In genomic region chr10:75926763-75927162, GRCh38 we compare ENCODE assay signal across 18 cellular contexts.
DNase-seq lines count a peak whose midpoint lies in the region; ATAC-seq, FAIRE-seq and TF ChIP-seq lines count a peak whose summit lies in the region.
"Had no signal": no experiment of that assay in that cellular context is flagged by ENCODE, and none has a peak within 500 bp of the region (broad histone marks: within the 10 kb centered on the region; RNA-seq: fewer than 3 reads in every experiment).

No MANE protein-coding gene starts in this region.

- DNase-seq in AG08396 (ENCODE audit: low spot score) (peak; percentile 48), IMR-90 (peak; percentile 19), K562 (ENCODE audit: extremely low read depth in 1 of 4, low spot score in 3 of 4) (peak in 3 of 4 experiments; percentile 18 to 51 (median 35)), lung (ENCODE audit: low spot score) (peak; percentile 37), KBM-7 (no peak), H7 (no peak)
- DNase-seq in stimulated activated CD8-positive, alpha-beta memory T cell treated with anti-CD3 and anti-CD28 coated beads, Interleukin-4, amount 100 ng/mL, for 48 hours = no peak
- DNase-seq: activated T-cell treated with anti-CD3 and anti-CD28 coated beads, Interleukin-2, amount 50 U/mL, for 1 hour; DMS79; MM.1S; stimulated activated CD4-positive, alpha-beta T cell treated with anti-CD3 and anti-CD28 coated beads, Interleukin-2, amount 100 ng/mL, for 48 hours had no signal

- no peak overlapping the region for H3K18ac ChIP-seq in IMR-90 (ENCODE audit: low read depth, low read length)

- no peak for TF ChIP-seq RAD21 in IMR-90 (IDR thresholded peaks at IDR 0.05; ENCODE audit: low read length)
- peak; percentile 59 to 67 for TF ChIP-seq RAD21 in K562 (CRISPR knock-in tag; conservative IDR thresholded peaks at IDR 0.05 in 1 of 2, IDR thresholded peaks at IDR 0.05 in 1 of 2)

- no peak overlapping the region for H4K8ac ChIP-seq in IMR-90 (ENCODE audit: low read depth in 2 of 2, low read length in 2 of 2)

- no CpG with 5 or more reads among the region's 4 CpGs for WGBS in IMR-90 (ENCODE audit: extremely low coverage in 2 of 2, insufficient read length in 1 of 2), 2 experiments
- WGBS in K562 (ENCODE audit: insufficient coverage, low coverage, missing lambda C conversion rate) = 0% methylated on average over 4 of the region's 4 CpGs
- WGBS in lung, 2 donors = 90 to 96% methylated on average over 4 of the region's 4 CpGs

- no peak overlapping the region for H4K91ac ChIP-seq in IMR-90 (ENCODE audit: insufficient read depth, low read depth, low read length)

- H3K9me3 ChIP-seq in IMR-90 (ENCODE audit: control insufficient read depth, insufficient read depth, low read length) (no peaks in the 10 kb centered on the region), K562 (replicated peaks; ENCODE audit: control insufficient read depth, insufficient read depth, low read depth, low read length) (no peaks in the 10 kb centered on the region), lung (ENCODE audit: control insufficient read depth in 2 of 2, insufficient read depth in 1 of 2, low read length in 1 of 2) (no peaks in the 10 kb centered on the region)
- H3K9me3 ChIP-seq: esophagus muscularis mucosa, prostate gland had no signal

- no peak overlapping the region for H2BK5ac ChIP-seq in IMR-90 (ENCODE audit: low read depth, low read length, poor library complexity, severe bottlenecking)

- no peaks in the 10 kb centered on the region for H3K36me3 ChIP-seq in IMR-90 (ENCODE audit: control insufficient read depth, insufficient read depth, low read length)
- H3K36me3 ChIP-seq in K562 (ENCODE audit: control insufficient read depth, insufficient read depth, low read length) = no peaks in the 10 kb centered on the region
- no peaks in the 10 kb centered on the region for H3K36me3 ChIP-seq in lung (ENCODE audit: control insufficient read depth in 2 of 2, insufficient read depth in 2 of 2, low read length in 2 of 2)
- no peaks in the 10 kb centered on the region for H3K36me3 ChIP-seq in H7 (replicated peaks; ENCODE audit: control insufficient read depth, insufficient read depth, low read length)
- H3K36me3 ChIP-seq: esophagus muscularis mucosa, prostate gland had no signal

- TF ChIP-seq EP300 in K562 (IDR thresholded peaks at IDR 0.05; ENCODE audit: low read length) = no peak

- ATAC-seq in IMR-90 (ENCODE audit: low read depth) (peak; percentile 63), K562 (peak; percentile 94), lung (ENCODE audit: insufficient read depth, low FRiP score) (no peak), GM21447 (IDR thresholded peaks at IDR 0.05; ENCODE audit: unreplicated experiment) (no peak)
- ATAC-seq: stimulated activated effector memory CD8-positive, alpha-beta T cell treated with anti-CD3 and anti-CD28 coated beads, Interleukin-12 subunit alpha, Interleukin-12 subunit beta, amount 100 ng/mL, for 72 hours had no signal

- H3K27me3 ChIP-seq in IMR-90 (ENCODE audit: control insufficient read depth, insufficient read depth, low read length) (peaks cover 10% of the 10 kb centered on the region), K562 (ENCODE audit: control insufficient read depth in 2 of 2, insufficient read depth in 2 of 2, low read length in 2 of 2) (peaks cover 0 to 4% of the 10 kb centered on the region in 2 experiments; a peak in 1 of 5 replicates), lung (ENCODE audit: control insufficient read depth, insufficient read depth) (no peaks in the 10 kb centered on the region), H7 (ENCODE audit: control insufficient read depth, insufficient read depth, low read length) (no peaks in the 10 kb centered on the region; the same call in 1 of the 2 replicates)
- H3K27me3 ChIP-seq: esophagus muscularis mucosa had no signal

- POLR2A ChIA-PET in IMR-90 (lab: Charles Lee; ENCODE audit: unreplicated experiment) = no interaction called here
- POLR2A ChIA-PET in K562 (lab: Yijun Ruan, JAX) = interaction anchor here (0.6 to 0.7 kb wide), 2 partner anchors 15 to 304 kb away, joined by 3 read pairs; no protein-coding TSS in a partner anchor

- no peak overlapping the region for H2BK120ac ChIP-seq in IMR-90 (ENCODE audit: low read depth, low read length)

- no peak overlapping the region for H2AK9ac ChIP-seq in IMR-90 (replicated peaks; ENCODE audit: low read depth, low read length, poor library complexity)

- H3K9ac ChIP-seq in IMR-90 (ENCODE audit: low read depth, low read length) = no peak overlapping the region
- H3K9ac ChIP-seq in K562 (ENCODE audit: insufficient read depth in 1 of 2, low read depth in 2 of 2, low read length in 2 of 2) = no peak overlapping the region

- H2AFZ ChIP-seq in IMR-90 (replicated peaks; ENCODE audit: low read length, poor library complexity) (no peak overlapping the region), K562 (ENCODE audit: low read depth, low read length) (no peak overlapping the region)

- FAIRE-seq in K562 (lab: Jason Lieb, UNC) = peak; percentile 44
- FAIRE-seq: colon, GM12891, urothelium cell line had no signal

- no peak overlapping the region for H3K27ac ChIP-seq in IMR-90 (ENCODE audit: insufficient read depth, low read length)
- no peak overlapping the region for H3K27ac ChIP-seq in K562 (ENCODE audit: extremely low read depth, low read depth, low read length)
- no peak overlapping the region for H3K27ac ChIP-seq in lung (ENCODE audit: low read depth in 1 of 2, low read length in 1 of 2)
- H3K27ac ChIP-seq: esophagus muscularis mucosa, prostate gland had no signal

- no peak overlapping the region for H3K23ac ChIP-seq in IMR-90 (ENCODE audit: low read depth, low read length)

- no peak overlapping the region for H2BK15ac ChIP-seq in IMR-90 (ENCODE audit: low read depth, low read length)

- H3K4me1 ChIP-seq in IMR-90 (ENCODE audit: control insufficient read depth, insufficient read depth, low read length) (no peaks in the 10 kb centered on the region), K562 (replicated peaks in 1 of 2; ENCODE audit: control insufficient read depth in 2 of 2, insufficient read depth in 2 of 2, low read length in 2 of 2) (no peaks in the 10 kb centered on the region), lung (ENCODE audit: control insufficient read depth in 2 of 2, insufficient read depth in 2 of 2, low read length in 2 of 2) (peaks cover 0 to 7% of the 10 kb centered on the region in 2 donors)
- H3K4me1 ChIP-seq: prostate gland had no signal

- no peak overlapping the region for H4K5ac ChIP-seq in IMR-90 (ENCODE audit: low read depth, low read length)

- intact Hi-C loops in IMR-90 (cut with micrococcal nuclease) (loop anchor here (10.0 kb wide), 1 partner anchor 618 kb away; no protein-coding TSS in a partner anchor), K562 (cut with micrococcal nuclease) (loop anchor here (10.0 kb wide), 1 partner anchor 522 kb away; the partner anchor contains the start of gene ZNF503)

- no peaks in the 10 kb centered on the region for H3K79me1 ChIP-seq in IMR-90 (ENCODE audit: low read depth in 1 of 2, low read length in 2 of 2)

- no peaks in the 10 kb centered on the region for H3K79me2 ChIP-seq in K562 (ENCODE audit: control insufficient read depth, insufficient read depth, low read length)

- no peak overlapping the region for H3K14ac ChIP-seq in IMR-90 (replicated peaks; ENCODE audit: low read depth, low read length)

- H4K20me1 ChIP-seq in IMR-90 (ENCODE audit: insufficient read depth, low read length) (no peaks in the 10 kb centered on the region), K562 (replicated peaks; ENCODE audit: control insufficient read depth, insufficient read depth, low read length) (no peaks in the 10 kb centered on the region)

- H3K4me2 ChIP-seq in IMR-90 (ENCODE audit: low read depth, low read length) (no peak overlapping the region), K562 (ENCODE audit: insufficient read depth, low read length) (no peak overlapping the region)

- H3K4me3 ChIP-seq in IMR-90 (ENCODE audit: insufficient read depth, low read depth, low read length) (no peak overlapping the region), K562 (no peak overlapping the region), lung (no peak overlapping the region), H7 (ENCODE audit: insufficient read depth, low read depth, low read length) (no peak overlapping the region)
- H3K4me3 ChIP-seq: esophagus muscularis mucosa, prostate gland had no signal

- no peak overlapping the region for H2BK20ac ChIP-seq in IMR-90 (ENCODE audit: low read depth, low read length)

- TF ChIP-seq CTCF in IMR-90 (conservative IDR thresholded peaks at IDR 0.05; ENCODE audit: low read depth, low read length) (peak; percentile 34), K562 (IDR thresholded peaks at IDR 0.05 in 2 of 3, conservative IDR thresholded peaks at IDR 0.05 in 1 of 3; ENCODE audit: insufficient read depth in 2 of 3, low read depth in 1 of 3, low read length in 3 of 3) (peak; percentile 72 to 92 (median 78)), lung (IDR thresholded peaks at IDR 0.05; ENCODE audit: control extremely low read depth, extremely low read depth) (no peak)

- H3K9me1 ChIP-seq in IMR-90 (ENCODE audit: insufficient read depth, low read length) = no peaks in the 10 kb centered on the region
- H3K9me1 ChIP-seq in K562 (ENCODE audit: control insufficient read depth, insufficient read depth, low read length) = no peaks in the 10 kb centered on the region

- H3K4ac ChIP-seq in IMR-90 (ENCODE audit: low read depth, low read length) = no peak overlapping the region

- CTCF ChIA-PET in IMR-90 (lab: Yijun Ruan, JAX) (interaction anchor here (0.6 to 1.3 kb wide), 2 partner anchors 11 to 47 kb away, joined by 3 to 6 read pairs; no protein-coding TSS in a partner anchor), K562 (lab: Yijun Ruan, JAX; ENCODE audit: low intra/inter-chr PET ratio) (interaction anchor here (0.7 kb wide), 1 partner anchor 526 kb away, joined by 3 read pairs; no protein-coding TSS in a partner anchor)

- in situ Hi-C loops in IMR-90 (cut with MboI; ENCODE audit: low sequenced_read_pairs) = no loop called here
- in situ Hi-C loops in K562 (cut with MboI) = no loop called here
- in situ Hi-C loops in KBM-7 (cut with MboI; ENCODE audit: low pct_unique_long_range_greater_than_20kb, low sequenced_read_pairs) = no loop called here

- H3K56ac ChIP-seq in IMR-90 (ENCODE audit: extremely low read depth, insufficient read depth, low read length) = no peak overlapping the region

- no peak overlapping the region for H2AK5ac ChIP-seq in IMR-90 (ENCODE audit: low read depth, low read length)

- BruUV-seq in IMR-90 (replicated peaks; lab: Mats Ljungman, UMichigan) = no TSS peak
- BruUV-seq in K562 (replicated peaks; lab: Mats Ljungman, UMichigan) = no TSS peak

- dilution Hi-C loops in IMR-90 (cut with HindIII; ENCODE audit: low sequenced_read_pairs, unreplicated experiment) = no loop called here

- TF ChIP-seq POLR2A in IMR-90 (IDR thresholded peaks at IDR 0.05; ENCODE audit: low read depth, low read length) (no peak), K562 (conservative IDR thresholded peaks at IDR 0.05) (no peak)

TF ChIP-seq in IMR-90, 13 proteins besides CTCF, POLR2A, EP300 and RAD21 (continues in another document):
- TF ChIP-seq BHLHE40 (IDR thresholded peaks at IDR 0.05; ENCODE audit: low read depth, low read length) = no peak

TF ChIP-seq in K562, 482 proteins besides CTCF, POLR2A, EP300 and RAD21 (continues in another document):
- TF ChIP-seq CEBPG (CRISPR knock-in tag; IDR thresholded peaks at IDR 0.05) (no peak), CEBPG (tag; conservative IDR thresholded peaks at IDR 0.05 in 1 of 2, IDR thresholded peaks at IDR 0.05 in 1 of 2) (peak in 1 of 2 experiments; percentile 34; a peak in 1 of 4 replicates), ZNF311 (CRISPR knock-in tag; IDR thresholded peaks at IDR 0.05) (no peak)

Comparison
In these comparisons a context has a peak if more than half of its experiments do, and no peak if none do; other contexts are left out.
1. DNase-seq: peak in AG08396 (single experiment), IMR-90 (single experiment), K562 (3 of 4) and lung (single experiment); none in stimulated activated CD8-positive, alpha-beta memory T cell treated with anti-CD3 and anti-CD28 coated beads, Interleukin-4, amount 100 ng/mL, for 48 hours (single experiment), KBM-7 (single experiment) and H7 (single experiment).
2. ATAC-seq: peak in IMR-90 (single experiment) and K562 (single experiment); none in lung (single experiment) and GM21447 (single experiment).